ENCODE assay signal across 8 cellular contexts in genomic region chr10:19816420-19817250, GRCh38. TPM values are rescaled to one million over a fixed set of nuclear protein-coding genes. Genes with fewer than 3 reads are reported as not detected.
DNase-seq lines count a peak whose midpoint lies in the region; ATAC-seq and TF ChIP-seq lines count a peak whose summit lies in the region.

Gene PLXDC2 (plus strand): TSS chr10:19816432.

- H3K4me1 ChIP-seq in iPS-20b (ENCODE audit: insufficient read depth, low read length) (peaks cover 6% of the 10 kb centered on the region; the same call in 1 of the 2 replicates), gastrocnemius medialis (peaks cover 0 to 10% of the 10 kb centered on the region in 2 donors)

- TF ChIP-seq CTCF in AG10803 (conservative IDR thresholded peaks at IDR 0.05; ENCODE audit: low read length) (no peak), brain microvascular endothelial cell (IDR thresholded peaks at IDR 0.05; ENCODE audit: low read depth, low read length, missing control alignments) (no peak), gastrocnemius medialis (IDR thresholded peaks at IDR 0.05 in 4 of 5, conservative IDR thresholded peaks at IDR 0.05 in 1 of 5) (no peak)

- peak within 1 kb of the TSS; percentile 91 for H3K9ac ChIP-seq in iPS-20b (ENCODE audit: low read depth, low read length)

- ATAC-seq in GM19395 (IDR thresholded peaks at IDR 0.05; ENCODE audit: unreplicated experiment) (peak; percentile 56), gastrocnemius medialis (peak; percentile 36 to 47)

- TF ChIP-seq POLR2A in gastrocnemius medialis (IDR thresholded peaks at IDR 0.05), result peak in 1 of 2 donors; percentile 29

- intact Hi-C loops in gastrocnemius medialis (cut with DNase I; ENCODE audit: low total_unique reads), result loop anchor here (5.0 to 10.0 kb wide), 3 partner anchors 116 to 951 kb away; no protein-coding TSS in a partner anchor

- H3K27ac ChIP-seq in brain microvascular endothelial cell (peak within 1 kb of the TSS; percentile 31), iPS-20b (ENCODE audit: low read length) (peak within 1 kb of the TSS; percentile 79), gastrocnemius medialis (peak within 1 kb of the TSS; percentile 75 to 82 (median 76))

- in situ Hi-C loops in brain microvascular endothelial cell (cut with HindIII; ENCODE audit: low pct_ligation_motif_present, low sequenced_read_pairs), result loop anchor here (25.0 kb wide), 1 partner anchor 96 kb away; no protein-coding TSS in a partner anchor
- in situ Hi-C loops in gastrocnemius medialis (cut with MboI; ENCODE audit: low sequenced_read_pairs in 4 of 4), result loop anchor here in 2 of 4 donors (10.0 to 25.0 kb wide), 2 partner anchors 948 to 1154 kb away; partner anchors contain the start of genes ARL5B (in 1 of the 2) and NSUN6 (in 1 of the 2)

- H3K9me3 ChIP-seq in iPS-20b (ENCODE audit: insufficient read depth, low read depth, low read length) (no peaks in the 10 kb centered on the region), gastrocnemius medialis (no peaks in the 10 kb centered on the region)

- H3K36me3 ChIP-seq in brain microvascular endothelial cell (replicated peaks) (no peaks in the 10 kb centered on the region), iPS-20b (ENCODE audit: insufficient read depth, low read depth, low read length) (peaks cover 4% of the 10 kb centered on the region; the same call in 1 of the 2 replicates), gastrocnemius medialis (no peaks in the 10 kb centered on the region)

- H3K27me3 ChIP-seq in brain microvascular endothelial cell (replicated peaks), result peaks cover 30% of the 10 kb centered on the region
- H3K27me3 ChIP-seq in iPS-20b (ENCODE audit: insufficient read depth, low read length), result peaks cover 12% of the 10 kb centered on the region; the same call in 1 of the 2 replicates
- peaks cover 0 to 10% (median 3%) of the 10 kb centered on the region in 3 donors for H3K27me3 ChIP-seq in gastrocnemius medialis

- DNase-seq in AG10803 (ENCODE audit: low read depth) (peak; percentile 25), NCI-H146 treated with DMSO at 0.1 percent for 48 hours (lab: John Stamatoyannopoulos, UW; ENCODE audit: unreplicated experiment) (peak; percentile 28), brain microvascular endothelial cell (peak; percentile 45), gastrocnemius medialis (peak in 1 of 2 donors; percentile 11), middle frontal gyrus (ENCODE audit: extremely low spot score, low spot score) (no peak), putamen (ENCODE audit: low spot score) (no peak)

- H3K4me3 ChIP-seq in AG10803 (ENCODE audit: low read length) (peak within 1 kb of the TSS; percentile 61), brain microvascular endothelial cell (ENCODE audit: low read depth, low read length) (peak within 1 kb of the TSS; percentile 76), iPS-20b (ENCODE audit: low read length) (peak within 1 kb of the TSS; percentile 99), gastrocnemius medialis (peak within 1 kb of the TSS; percentile 59 to 76 (median 76))

RNA-seq across cellular contexts. Expression of gene PLXDC2, which starts in this region (rescaled TPM):
- 10 to 100 TPM; 13.9 to 19.6 (median 15.0) TPM for total RNA-seq in gastrocnemius medialis

Comparison
In these comparisons a context has a peak if more than half of its experiments do, and no peak if none do; other contexts are left out.
1. DNase-seq: peak in AG10803 (single experiment), NCI-H146 treated with DMSO at 0.1 percent for 48 hours (single experiment) and brain microvascular endothelial cell (single experiment); none in middle frontal gyrus (single experiment) and putamen (single experiment).
2. Peak in every context shown above with its lines, with median percentiles within 50 percentile points of each other: H3K4me3 ChIP-seq and H3K27ac ChIP-seq.